In the genomic region with DNA sequence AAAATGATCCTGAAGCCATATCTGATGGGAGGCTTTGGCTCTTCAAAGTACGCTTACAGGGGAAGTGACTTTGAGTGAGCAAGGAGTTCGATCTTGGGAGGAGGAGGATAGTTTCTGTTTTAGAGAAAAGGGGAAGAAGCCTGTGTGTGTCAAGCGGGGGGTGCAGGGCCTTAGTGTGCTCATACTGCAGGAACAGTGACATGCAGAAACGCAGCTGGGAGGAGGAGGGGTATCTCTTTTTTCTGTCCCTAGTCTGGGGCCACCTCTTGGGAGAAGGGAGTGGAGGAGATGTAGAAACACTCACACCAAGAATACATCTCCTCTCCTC, we compare ENCODE assay signal across 12 cellular contexts. TPM values are rescaled to one million over a fixed set of nuclear protein-coding genes. Genes with fewer than 3 reads are reported as not detected.
DNase-seq lines count a peak whose midpoint lies in the region; ATAC-seq, FAIRE-seq and TF ChIP-seq lines count a peak whose summit lies in the region.
"Had no signal": no experiment of that assay in that cellular context is flagged by ENCODE, and none has a peak within 500 bp of the region (broad histone marks: within the 10 kb centered on the region; RNA-seq: fewer than 3 reads in every experiment).

No MANE protein-coding gene starts in this region.

- H3K27ac Mint-ChIP-seq in IgD-negative memory B cell: peak overlapping the region in 2 of 3 donors; percentile 12 to 59

- no peak for TF ChIP-seq CTCF in left ventricle myocardium inferior (IDR thresholded peaks at IDR 0.05; ENCODE audit: borderline replicate concordance)

- H3K4me3 ChIP-seq in left ventricle myocardium inferior: no peak overlapping the region

- intact Hi-C loops in left ventricle myocardium inferior (cut with micrococcal nuclease): no loop called here

- H3K27me3 Mint-ChIP-seq in IgD-negative memory B cell: no peaks in the 10 kb centered on the region

- H3K27me3 ChIP-seq in left ventricle myocardium inferior (ENCODE audit: low read depth): peaks cover 20% of the 10 kb centered on the region

- no peaks in the 10 kb centered on the region for H3K36me3 ChIP-seq in left ventricle myocardium inferior

- H3K27ac ChIP-seq in left ventricle myocardium inferior (replicated peaks): peak overlapping the region; percentile 56

- peaks cover 13% of the 10 kb centered on the region for H3K9me3 ChIP-seq in left ventricle myocardium inferior (replicated peaks)

- H3K4me3 Mint-ChIP-seq in IgD-negative memory B cell: peak overlapping the region; percentile 54 to 91 (median 66)

- FAIRE-seq in HTR-8/SVneo (lab: Jason Lieb, UNC): no peak
- FAIRE-seq: TTC549 had no signal

- no peak for ATAC-seq in HG02642 (IDR thresholded peaks at IDR 0.05; ENCODE audit: poor library complexity, unreplicated experiment)

- peak; percentile 99 for DNase-seq in SIG-M5 (lab: John Stamatoyannopoulos, UW)
- peak; percentile 39 for DNase-seq in left ventricle myocardium inferior
- peak; percentile 22 for DNase-seq in superior temporal gyrus (ENCODE audit: extremely low spot score)
- no peak for DNase-seq in mesenteric fat pad (ENCODE audit: low spot score)
- no peak for DNase-seq in HTR-8/SVneo (ENCODE audit: insufficient read length, low spot score)
- DNase-seq: activated gamma-delta T cell, DND-41, NCI-H446 treated with DMSO at 0.1 percent for 48 hours had no signal

- peaks cover 26 to 42% (median 38%) of the 10 kb centered on the region in 3 donors for H3K4me1 Mint-ChIP-seq in IgD-negative memory B cell

- peaks cover 1% of the 10 kb centered on the region for H3K36me3 Mint-ChIP-seq in IgD-negative memory B cell

- no peaks in the 10 kb centered on the region for H3K9me3 Mint-ChIP-seq in IgD-negative memory B cell

- no peaks in the 10 kb centered on the region for H3K4me1 ChIP-seq in left ventricle myocardium inferior

RNA-seq across cellular contexts. Expression of gene SIRPD, which starts 19.8 kb away (rescaled TPM):
- polyA plus RNA-seq in IgD-negative memory B cell: not detected
- total RNA-seq in left ventricle myocardium inferior (not detected), mesenteric fat pad (0.42 TPM)
- total RNA-seq: HT1080 had no signal

RNA-seq across cellular contexts. Expression of gene SIRPB2, which starts 46.5 kb away (rescaled TPM):
- polyA plus RNA-seq in IgD-negative memory B cell: 0.15 TPM
- total RNA-seq in left ventricle myocardium inferior (3.2 TPM), mesenteric fat pad (25.5 TPM)
- total RNA-seq: HT1080 had no signal

Comparison
In these comparisons a context has a peak if more than half of its experiments do, and no peak if none do; other contexts are left out.
1. DNase-seq: peak in SIG-M5 (single experiment), left ventricle myocardium inferior (single experiment) and superior temporal gyrus (single experiment); none in mesenteric fat pad (single experiment) and HTR-8/SVneo (single experiment).